In genomic region chr1:225825606-225826005, GRCh38 we compare ENCODE assay signal across 11 cellular contexts. TPM values are rescaled to one million over a fixed set of nuclear protein-coding genes. Genes with fewer than 3 reads are reported as not detected.
DNase-seq lines count a peak whose midpoint lies in the region; ATAC-seq and TF ChIP-seq lines count a peak whose summit lies in the region.
"Had no signal": no experiment of that assay in that cellular context is flagged by ENCODE, and none has a peak within 500 bp of the region (broad histone marks: within the 10 kb centered on the region; RNA-seq: fewer than 3 reads in every experiment).

No MANE protein-coding gene starts in this region.

- H3F3A ChIP-seq in smooth muscle cell (ENCODE audit: low read depth), result no peaks in the 10 kb centered on the region

- no peaks in the 10 kb centered on the region for H3K4me1 Mint-ChIP-seq in CD4-positive, alpha-beta T cell (ENCODE audit: low read depth)

- no peak overlapping the region for H3K4me3 ChIP-seq in smooth muscle cell
- H3K4me3 ChIP-seq in lower lobe of right lung, result no peak overlapping the region
- H3K4me3 ChIP-seq: tibial artery had no signal

- intact Hi-C loops in CD4-positive, alpha-beta T cell (cut with DNase I, micrococcal nuclease), result no loop called here
- intact Hi-C loops in lower lobe of right lung (cut with DNase I), result no loop called here

- H3K36me3 ChIP-seq in smooth muscle cell (ENCODE audit: low read depth) (no peaks in the 10 kb centered on the region), lower lobe of right lung (peaks cover 33% of the 10 kb centered on the region)

- 56% methylated on average over 7 of the region's 7 CpGs for WGBS in smooth muscle cell (ENCODE audit: low lambda C conversion rate)

- H3K36me3 Mint-ChIP-seq in CD4-positive, alpha-beta T cell (ENCODE audit: low read depth), result no peaks in the 10 kb centered on the region

- H3K79me2 ChIP-seq in smooth muscle cell (ENCODE audit: low read depth), result peaks cover 11% of the 10 kb centered on the region

- no peak for ATAC-seq in CD4-positive, alpha-beta T cell (ENCODE audit: poor library complexity)
- ATAC-seq in lower lobe of right lung (no peak), GM18505 (IDR thresholded peaks at IDR 0.05; ENCODE audit: unreplicated experiment) (no peak), HG03571 (IDR thresholded peaks at IDR 0.05; ENCODE audit: unreplicated experiment) (no peak)
- ATAC-seq: activated T-cell treated with anti-CD3 and anti-CD28 coated beads, Interleukin-2, amount 50 U/mL, for 72 hours had no signal

- H3K27me3 Mint-ChIP-seq in CD4-positive, alpha-beta T cell, result no peaks in the 10 kb centered on the region

- no peak overlapping the region for H3K9ac ChIP-seq in smooth muscle cell (ENCODE audit: low read depth)

- no peak overlapping the region for H2AFZ ChIP-seq in smooth muscle cell (ENCODE audit: low read depth)

- H3K4me2 ChIP-seq in smooth muscle cell, result peak overlapping the region; percentile 57

- no peak for TF ChIP-seq CTCF in smooth muscle cell (IDR thresholded peaks at IDR 0.05; ENCODE audit: borderline replicate concordance, insufficient read depth, poor library complexity, severe bottlenecking)
- no peak for TF ChIP-seq CTCF in CD4-positive, alpha-beta T cell (IDR thresholded peaks at IDR 0.05)
- no peak for TF ChIP-seq CTCF in lower lobe of right lung (IDR thresholded peaks at IDR 0.05)

- POLR2A ChIA-PET in CD4-positive, alpha-beta T cell (lab: Charles Lee), result interaction anchor here (1.0 to 1.1 kb wide), 2 partner anchors 9 to 48 kb away, joined by 3 to 4 read pairs; partner anchors contain the start of gene SRP9

- no peak overlapping the region for H3K27ac Mint-ChIP-seq in CD4-positive, alpha-beta T cell
- H3K27ac Mint-ChIP-seq: activated T-cell treated with anti-CD3 and anti-CD28 coated beads, Interleukin-2, amount 50 U/mL, for 72 hours had no signal

- peak; percentile 61 for DNase-seq in NCI-H146 treated with DMSO at 0.1 percent for 48 hours (lab: John Stamatoyannopoulos, UW; ENCODE audit: unreplicated experiment)
- peak; percentile 50 to 70 for DNase-seq in SHP77 (lab: John Stamatoyannopoulos, UW)
- DNase-seq in left kidney (ENCODE audit: low read depth, low spot score), result peak; percentile 85
- DNase-seq in smooth muscle cell (lab: John Stamatoyannopoulos, UW; ENCODE audit: unreplicated experiment), result no peak
- DNase-seq in CD4-positive, alpha-beta T cell, result no peak
- no peak for DNase-seq in lower lobe of right lung
- DNase-seq: activated CD4-positive, alpha-beta T cell treated with anti-CD3 and anti-CD28 coated beads for 4 hours; activated T-cell treated with anti-CD3 and anti-CD28 coated beads, Interleukin-2, amount 50 U/mL, for 72 hours had no signal

- CTCF ChIA-PET in CD4-positive, alpha-beta T cell (lab: Charles Lee), result no interaction called here

- H3K4me3 Mint-ChIP-seq in CD4-positive, alpha-beta T cell, result no peak overlapping the region
- H3K4me3 Mint-ChIP-seq: activated T-cell treated with anti-CD3 and anti-CD28 coated beads, Interleukin-2, amount 50 U/mL, for 72 hours had no signal

- H3K4me1 ChIP-seq in smooth muscle cell (ENCODE audit: low read depth), result peaks cover 19% of the 10 kb centered on the region
- peaks cover 61% of the 10 kb centered on the region for H3K4me1 ChIP-seq in lower lobe of right lung

- peaks cover 24% of the 10 kb centered on the region for H4K20me1 ChIP-seq in smooth muscle cell (ENCODE audit: low read depth)

- H3K27me3 ChIP-seq in smooth muscle cell (ENCODE audit: low read depth), result no peaks in the 10 kb centered on the region
- no peaks in the 10 kb centered on the region for H3K27me3 ChIP-seq in CD4-positive, alpha-beta T cell (ENCODE audit: control insufficient read depth, insufficient read depth, low read length)
- no peaks in the 10 kb centered on the region for H3K27me3 ChIP-seq in lower lobe of right lung (ENCODE audit: low read depth)
- H3K27me3 ChIP-seq: tibial artery had no signal

- H3K9me3 Mint-ChIP-seq in CD4-positive, alpha-beta T cell, result no peaks in the 10 kb centered on the region
- H3K9me3 Mint-ChIP-seq: activated T-cell treated with anti-CD3 and anti-CD28 coated beads, Interleukin-2, amount 50 U/mL, for 72 hours had no signal

- no peak for TF ChIP-seq POLR2A in GM18505 (IDR thresholded peaks at IDR 0.05; ENCODE audit: borderline replicate concordance, extremely low read depth, insufficient read depth, insufficient read length)

- H3K9me3 ChIP-seq in smooth muscle cell (replicated peaks; ENCODE audit: low read depth) (no peaks in the 10 kb centered on the region), lower lobe of right lung (no peaks in the 10 kb centered on the region)
- H3K9me3 ChIP-seq in CD4-positive, alpha-beta T cell (ENCODE audit: control insufficient read depth, low read length), result no peaks in the 10 kb centered on the region
- H3K9me3 ChIP-seq: tibial artery had no signal

- H3K27ac ChIP-seq in smooth muscle cell (ENCODE audit: low read depth) (no peak overlapping the region), lower lobe of right lung (no peak overlapping the region)
- no peak overlapping the region for H3K27ac ChIP-seq in CD4-positive, alpha-beta T cell (ENCODE audit: low read depth, low read length)
- H3K27ac ChIP-seq: tibial artery had no signal

RNA-seq across cellular contexts. Expression of gene EPHX1, which starts 15.7 kb away (rescaled TPM):
- total RNA-seq in smooth muscle cell (9.8 and 16.1 TPM in 2 replicates), lower lobe of right lung (233 TPM)
- polyA plus RNA-seq in smooth muscle cell, result 22.2 and 29.2 TPM in 2 replicates
- total RNA-seq in CD4-positive, alpha-beta T cell, result under 1 TPM; 0.34 to 0.47 TPM

RNA-seq across cellular contexts. Expression of gene SRP9, which starts 48.0 kb away (rescaled TPM):
- total RNA-seq in smooth muscle cell, result 394 and 449 TPM in 2 replicates
- 301 TPM in 2 replicates for polyA plus RNA-seq in smooth muscle cell
- 10 to 100 TPM; 63.7 to 69.8 TPM for total RNA-seq in CD4-positive, alpha-beta T cell
- 166 TPM for total RNA-seq in lower lobe of right lung

RNA-seq across cellular contexts. Expression of gene TMEM63A, which starts 56.6 kb away (rescaled TPM):
- total RNA-seq in smooth muscle cell (12.0 and 12.3 TPM in 2 replicates), lower lobe of right lung (141 TPM)
- 10.9 and 17.9 TPM in 2 replicates for polyA plus RNA-seq in smooth muscle cell
- 100 to 1,000 TPM; 199 to 204 TPM for total RNA-seq in CD4-positive, alpha-beta T cell

Comparison
In these comparisons a context has a peak if more than half of its experiments do, and no peak if none do; other contexts are left out.
1. DNase-seq: peak in NCI-H146 treated with DMSO at 0.1 percent for 48 hours (single experiment), SHP77 (2 of 2) and left kidney (single experiment); none in smooth muscle cell (single experiment), CD4-positive, alpha-beta T cell (0 of 10) and lower lobe of right lung (single experiment).
2. RNA of gene EPHX1, which starts 15.7 kb away (total RNA-seq): 233 TPM in lower lobe of right lung (single experiment); 9.8 to 16.1 TPM in smooth muscle cell and 0.34 to 0.47 TPM in CD4-positive, alpha-beta T cell; every median in the first group is over 10 times any median in the second.
3. RNA of gene TMEM63A, which starts 56.6 kb away (total RNA-seq): 199 to 204 TPM in CD4-positive, alpha-beta T cell and 141 TPM in lower lobe of right lung (single experiment); 12.0 to 12.3 TPM in smooth muscle cell; every median in the first group is over 10 times any median in the second.